2 cellular contexts compared by ENCODE assay signal in genomic region chr2:200658278-200658864, GRCh38.
TF ChIP-seq lines count a peak whose summit lies in the region.

No MANE protein-coding gene starts in this region.

TF ChIP-seq in HCT116, 20 proteins besides CTCF, POLR2A, EP300 and RAD21:
- TF ChIP-seq ZBTB33 (IDR thresholded peaks at IDR 0.05; ENCODE audit: extremely low read depth, insufficient replicate concordance, low read length) (no peak), EZH2 (IDR thresholded peaks at IDR 0.05) (no peak), CEBPB (IDR thresholded peaks at IDR 0.05; ENCODE audit: low read depth) (no peak), REST (IDR thresholded peaks at IDR 0.05; ENCODE audit: low read depth) (no peak), SRF (IDR thresholded peaks at IDR 0.05; ENCODE audit: low read depth) (no peak), SP1 (IDR thresholded peaks at IDR 0.05; ENCODE audit: low read depth) (no peak), TCF7L2 (IDR thresholded peaks at IDR 0.05; ENCODE audit: borderline replicate concordance, extremely low read depth, insufficient read depth, insufficient read length) (no peak), SIN3A (IDR thresholded peaks at IDR 0.05; ENCODE audit: low read depth) (no peak)

TF ChIP-seq in GM12878, 131 proteins besides CTCF, POLR2A, EP300 and RAD21:
- no peak for TF ChIP-seq MEF2B (IDR thresholded peaks at IDR 0.05; ENCODE audit: partially characterized antibody, poor library complexity, severe bottlenecking)
